1 cellular context compared by ENCODE assay signal in the genomic region with DNA sequence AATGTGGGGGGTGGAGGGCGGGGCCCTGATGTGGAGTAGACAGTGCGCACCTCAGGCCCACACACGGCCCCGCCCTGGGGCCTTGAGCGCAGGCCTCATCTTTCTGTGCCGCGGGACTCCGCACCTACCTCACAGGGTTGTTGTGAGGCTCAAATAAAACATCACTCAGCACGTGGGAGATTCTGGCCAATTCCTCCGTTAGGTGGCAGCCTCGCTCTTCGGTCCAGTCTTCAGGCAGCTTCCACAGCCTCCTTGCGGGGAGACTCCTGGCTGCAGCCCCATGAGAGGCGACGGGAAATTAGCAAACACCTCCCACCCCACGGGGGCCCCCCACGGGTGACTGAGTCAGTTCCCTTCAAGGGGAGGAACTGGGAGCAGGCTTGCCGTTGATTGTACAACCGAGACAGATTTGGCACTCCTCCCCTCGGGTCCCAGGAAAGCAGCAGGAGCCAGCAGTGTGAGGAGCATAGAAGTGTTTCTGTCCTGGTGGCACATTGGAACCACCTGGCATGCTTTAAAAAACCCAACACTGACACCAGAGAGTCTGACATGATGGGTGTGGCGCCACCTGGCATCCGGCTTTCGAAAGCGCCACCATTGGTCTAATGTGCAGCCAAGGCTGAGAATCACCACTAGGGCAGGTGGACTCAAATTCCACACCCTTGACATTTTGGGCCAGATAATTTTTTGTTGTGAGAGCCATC.
TF ChIP-seq lines count a peak whose summit lies in the region.

No MANE protein-coding gene starts in this region.

TF ChIP-seq in K562, 482 proteins besides CTCF, POLR2A, EP300 and RAD21 (continued from another document and continues in another):
- TF ChIP-seq, protein P1, sequence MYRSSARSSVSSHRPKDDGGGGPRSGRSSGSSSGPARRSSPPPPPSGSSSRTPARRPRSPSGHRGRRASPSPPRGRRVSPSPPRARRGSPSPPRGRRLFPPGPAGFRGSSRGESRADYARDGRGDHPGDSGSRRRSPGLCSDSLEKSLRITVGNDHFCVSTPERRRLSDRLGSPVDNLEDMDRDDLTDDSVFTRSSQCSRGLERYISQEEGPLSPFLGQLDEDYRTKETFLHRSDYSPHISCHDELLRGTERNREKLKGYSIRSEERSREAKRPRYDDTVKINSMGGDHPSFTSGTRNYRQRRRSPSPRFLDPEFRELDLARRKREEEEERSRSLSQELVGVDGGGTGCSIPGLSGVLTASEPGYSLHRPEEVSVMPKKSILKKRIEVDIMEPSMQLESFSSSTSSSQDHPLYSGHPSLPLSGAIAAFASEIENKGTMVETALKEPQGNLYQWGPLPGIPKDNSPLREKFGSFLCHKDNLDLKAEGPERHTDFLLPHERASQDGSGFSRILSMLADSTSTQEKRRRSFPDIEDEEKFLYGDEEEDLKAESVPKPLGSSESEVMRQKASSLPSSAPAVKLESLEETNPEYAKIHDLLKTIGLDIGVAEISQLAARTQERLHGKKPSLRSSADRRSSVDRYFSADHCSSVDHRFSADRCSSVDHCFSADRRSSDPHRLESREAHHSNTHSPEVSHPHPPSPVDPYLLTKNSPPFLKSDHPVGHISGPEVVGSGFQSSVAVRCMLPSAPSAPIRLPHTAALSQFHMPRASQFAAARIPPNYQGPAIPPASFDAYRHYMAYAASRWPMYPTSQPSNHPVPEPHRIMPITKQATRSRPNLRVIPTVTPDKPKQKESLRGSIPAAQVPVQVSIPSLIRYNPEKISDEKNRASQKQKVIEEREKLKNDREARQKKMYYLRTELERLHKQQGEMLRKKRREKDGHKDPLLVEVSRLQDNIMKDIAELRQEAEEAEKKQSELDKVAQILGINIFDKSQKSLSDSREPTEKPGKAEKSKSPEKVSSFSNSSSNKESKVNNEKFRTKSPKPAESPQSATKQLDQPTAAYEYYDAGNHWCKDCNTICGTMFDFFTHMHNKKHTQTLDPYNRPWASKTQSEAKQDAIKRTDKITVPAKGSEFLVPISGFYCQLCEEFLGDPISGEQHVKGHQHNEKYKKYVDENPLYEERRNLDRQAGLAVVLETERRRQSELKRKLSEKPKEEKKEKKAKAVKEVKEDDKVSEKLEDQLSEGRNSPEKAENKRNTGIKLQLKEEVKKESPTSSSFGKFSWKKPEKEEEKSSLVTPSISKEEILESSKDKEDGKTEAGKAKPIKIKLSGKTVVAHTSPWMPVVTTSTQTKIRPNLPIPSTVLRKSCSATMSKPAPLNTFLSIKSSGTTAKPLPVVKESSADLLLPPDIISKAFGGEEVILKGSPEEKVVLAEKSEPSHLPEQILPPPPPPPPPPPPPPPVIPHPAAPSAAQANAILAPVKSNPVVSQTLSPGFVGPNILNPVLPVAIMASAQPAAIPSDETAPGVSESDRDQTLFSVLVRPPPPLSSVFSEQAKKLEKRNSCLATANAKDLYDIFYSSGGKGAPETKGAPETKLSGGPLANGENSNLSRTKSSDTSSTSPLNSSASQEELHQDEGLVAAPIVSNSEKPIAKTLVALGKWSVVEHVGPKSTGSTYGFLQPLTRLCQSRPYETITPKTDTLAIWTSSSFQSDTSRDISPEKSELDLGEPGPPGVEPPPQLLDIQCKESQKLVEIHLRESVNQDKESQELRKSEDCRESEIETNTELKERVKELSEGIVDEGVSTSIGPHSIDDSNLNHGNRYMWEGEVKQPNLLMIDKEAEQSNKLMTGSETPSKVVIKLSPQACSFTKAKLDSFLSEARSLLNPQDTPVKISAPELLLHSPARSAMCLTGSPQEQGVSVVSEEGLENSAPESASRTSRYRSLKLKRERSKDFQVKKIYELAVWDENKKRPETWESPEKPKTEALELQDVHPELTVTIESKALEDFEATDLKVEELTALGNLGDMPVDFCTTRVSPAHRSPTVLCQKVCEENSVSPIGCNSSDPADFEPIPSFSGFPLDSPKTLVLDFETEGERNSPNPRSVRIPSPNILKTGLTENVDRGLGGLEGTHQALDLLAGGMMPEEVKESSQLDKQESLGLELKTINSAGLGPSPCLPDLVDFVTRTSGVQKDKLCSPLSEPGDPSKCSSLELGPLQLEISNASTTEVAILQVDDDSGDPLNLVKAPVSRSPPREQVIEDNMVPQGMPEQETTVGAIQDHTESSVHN (IDR thresholded peaks at IDR 0.05; ENCODE audit: borderline replicate concordance in 1 of 2, low read depth in 1 of 2) = no peak
- TF ChIP-seq, protein P2, sequence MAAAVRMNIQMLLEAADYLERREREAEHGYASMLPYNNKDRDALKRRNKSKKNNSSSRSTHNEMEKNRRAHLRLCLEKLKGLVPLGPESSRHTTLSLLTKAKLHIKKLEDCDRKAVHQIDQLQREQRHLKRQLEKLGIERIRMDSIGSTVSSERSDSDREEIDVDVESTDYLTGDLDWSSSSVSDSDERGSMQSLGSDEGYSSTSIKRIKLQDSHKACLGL (CRISPR knock-in tag; IDR thresholded peaks at IDR 0.05; ENCODE audit: borderline replicate concordance, poor library complexity, severe bottlenecking) = no peak
- TF ChIP-seq PHB2 (IDR thresholded peaks at IDR 0.05; ENCODE audit: low read depth) = no peak
- TF ChIP-seq, protein P3, sequence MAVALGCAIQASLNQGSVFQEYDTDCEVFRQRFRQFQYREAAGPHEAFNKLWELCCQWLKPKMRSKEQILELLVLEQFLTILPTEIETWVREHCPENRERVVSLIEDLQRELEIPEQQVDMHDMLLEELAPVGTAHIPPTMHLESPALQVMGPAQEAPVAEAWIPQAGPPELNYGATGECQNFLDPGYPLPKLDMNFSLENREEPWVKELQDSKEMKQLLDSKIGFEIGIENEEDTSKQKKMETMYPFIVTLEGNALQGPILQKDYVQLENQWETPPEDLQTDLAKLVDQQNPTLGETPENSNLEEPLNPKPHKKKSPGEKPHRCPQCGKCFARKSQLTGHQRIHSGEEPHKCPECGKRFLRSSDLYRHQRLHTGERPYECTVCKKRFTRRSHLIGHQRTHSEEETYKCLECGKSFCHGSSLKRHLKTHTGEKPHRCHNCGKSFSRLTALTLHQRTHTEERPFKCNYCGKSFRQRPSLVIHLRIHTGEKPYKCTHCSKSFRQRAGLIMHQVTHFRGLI (CRISPR knock-in tag; IDR thresholded peaks at IDR 0.05) = no peak
- no peak for TF ChIP-seq KLF6 (CRISPR knock-in tag; IDR thresholded peaks at IDR 0.05; ENCODE audit: borderline replicate concordance)
- no peak for TF ChIP-seq PHF8 (IDR thresholded peaks at IDR 0.05; ENCODE audit: borderline replicate concordance, low read length)
- TF ChIP-seq, protein P4, sequence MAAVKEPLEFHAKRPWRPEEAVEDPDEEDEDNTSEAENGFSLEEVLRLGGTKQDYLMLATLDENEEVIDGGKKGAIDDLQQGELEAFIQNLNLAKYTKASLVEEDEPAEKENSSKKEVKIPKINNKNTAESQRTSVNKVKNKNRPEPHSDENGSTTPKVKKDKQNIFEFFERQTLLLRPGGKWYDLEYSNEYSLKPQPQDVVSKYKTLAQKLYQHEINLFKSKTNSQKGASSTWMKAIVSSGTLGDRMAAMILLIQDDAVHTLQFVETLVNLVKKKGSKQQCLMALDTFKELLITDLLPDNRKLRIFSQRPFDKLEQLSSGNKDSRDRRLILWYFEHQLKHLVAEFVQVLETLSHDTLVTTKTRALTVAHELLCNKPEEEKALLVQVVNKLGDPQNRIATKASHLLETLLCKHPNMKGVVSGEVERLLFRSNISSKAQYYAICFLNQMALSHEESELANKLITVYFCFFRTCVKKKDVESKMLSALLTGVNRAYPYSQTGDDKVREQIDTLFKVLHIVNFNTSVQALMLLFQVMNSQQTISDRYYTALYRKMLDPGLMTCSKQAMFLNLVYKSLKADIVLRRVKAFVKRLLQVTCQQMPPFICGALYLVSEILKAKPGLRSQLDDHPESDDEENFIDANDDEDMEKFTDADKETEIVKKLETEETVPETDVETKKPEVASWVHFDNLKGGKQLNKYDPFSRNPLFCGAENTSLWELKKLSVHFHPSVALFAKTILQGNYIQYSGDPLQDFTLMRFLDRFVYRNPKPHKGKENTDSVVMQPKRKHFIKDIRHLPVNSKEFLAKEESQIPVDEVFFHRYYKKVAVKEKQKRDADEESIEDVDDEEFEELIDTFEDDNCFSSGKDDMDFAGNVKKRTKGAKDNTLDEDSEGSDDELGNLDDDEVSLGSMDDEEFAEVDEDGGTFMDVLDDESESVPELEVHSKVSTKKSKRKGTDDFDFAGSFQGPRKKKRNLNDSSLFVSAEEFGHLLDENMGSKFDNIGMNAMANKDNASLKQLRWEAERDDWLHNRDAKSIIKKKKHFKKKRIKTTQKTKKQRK (IDR thresholded peaks at IDR 0.05; ENCODE audit: borderline replicate concordance, low read depth, low read length) = no peak
- TF ChIP-seq ZNF717 (CRISPR knock-in tag; IDR thresholded peaks at IDR 0.05) = no peak
- no peak for TF ChIP-seq RBM15 (IDR thresholded peaks at IDR 0.05; ENCODE audit: insufficient read depth, low read length)
- TF ChIP-seq TCF7L2 (IDR thresholded peaks at IDR 0.05; ENCODE audit: low read depth, low read length) = no peak
- peak; percentile 55; the same call in 1 of the 2 replicates for TF ChIP-seq RAD51 (IDR thresholded peaks at IDR 0.05; ENCODE audit: borderline replicate concordance, low read depth)
- TF ChIP-seq, protein P5, sequence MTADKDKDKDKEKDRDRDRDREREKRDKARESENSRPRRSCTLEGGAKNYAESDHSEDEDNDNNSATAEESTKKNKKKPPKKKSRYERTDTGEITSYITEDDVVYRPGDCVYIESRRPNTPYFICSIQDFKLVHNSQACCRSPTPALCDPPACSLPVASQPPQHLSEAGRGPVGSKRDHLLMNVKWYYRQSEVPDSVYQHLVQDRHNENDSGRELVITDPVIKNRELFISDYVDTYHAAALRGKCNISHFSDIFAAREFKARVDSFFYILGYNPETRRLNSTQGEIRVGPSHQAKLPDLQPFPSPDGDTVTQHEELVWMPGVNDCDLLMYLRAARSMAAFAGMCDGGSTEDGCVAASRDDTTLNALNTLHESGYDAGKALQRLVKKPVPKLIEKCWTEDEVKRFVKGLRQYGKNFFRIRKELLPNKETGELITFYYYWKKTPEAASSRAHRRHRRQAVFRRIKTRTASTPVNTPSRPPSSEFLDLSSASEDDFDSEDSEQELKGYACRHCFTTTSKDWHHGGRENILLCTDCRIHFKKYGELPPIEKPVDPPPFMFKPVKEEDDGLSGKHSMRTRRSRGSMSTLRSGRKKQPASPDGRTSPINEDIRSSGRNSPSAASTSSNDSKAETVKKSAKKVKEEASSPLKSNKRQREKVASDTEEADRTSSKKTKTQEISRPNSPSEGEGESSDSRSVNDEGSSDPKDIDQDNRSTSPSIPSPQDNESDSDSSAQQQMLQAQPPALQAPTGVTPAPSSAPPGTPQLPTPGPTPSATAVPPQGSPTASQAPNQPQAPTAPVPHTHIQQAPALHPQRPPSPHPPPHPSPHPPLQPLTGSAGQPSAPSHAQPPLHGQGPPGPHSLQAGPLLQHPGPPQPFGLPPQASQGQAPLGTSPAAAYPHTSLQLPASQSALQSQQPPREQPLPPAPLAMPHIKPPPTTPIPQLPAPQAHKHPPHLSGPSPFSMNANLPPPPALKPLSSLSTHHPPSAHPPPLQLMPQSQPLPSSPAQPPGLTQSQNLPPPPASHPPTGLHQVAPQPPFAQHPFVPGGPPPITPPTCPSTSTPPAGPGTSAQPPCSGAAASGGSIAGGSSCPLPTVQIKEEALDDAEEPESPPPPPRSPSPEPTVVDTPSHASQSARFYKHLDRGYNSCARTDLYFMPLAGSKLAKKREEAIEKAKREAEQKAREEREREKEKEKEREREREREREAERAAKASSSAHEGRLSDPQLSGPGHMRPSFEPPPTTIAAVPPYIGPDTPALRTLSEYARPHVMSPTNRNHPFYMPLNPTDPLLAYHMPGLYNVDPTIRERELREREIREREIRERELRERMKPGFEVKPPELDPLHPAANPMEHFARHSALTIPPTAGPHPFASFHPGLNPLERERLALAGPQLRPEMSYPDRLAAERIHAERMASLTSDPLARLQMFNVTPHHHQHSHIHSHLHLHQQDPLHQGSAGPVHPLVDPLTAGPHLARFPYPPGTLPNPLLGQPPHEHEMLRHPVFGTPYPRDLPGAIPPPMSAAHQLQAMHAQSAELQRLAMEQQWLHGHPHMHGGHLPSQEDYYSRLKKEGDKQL (CRISPR knock-in tag; IDR thresholded peaks at IDR 0.05; ENCODE audit: borderline replicate concordance) = no peak
- TF ChIP-seq, protein P6, sequence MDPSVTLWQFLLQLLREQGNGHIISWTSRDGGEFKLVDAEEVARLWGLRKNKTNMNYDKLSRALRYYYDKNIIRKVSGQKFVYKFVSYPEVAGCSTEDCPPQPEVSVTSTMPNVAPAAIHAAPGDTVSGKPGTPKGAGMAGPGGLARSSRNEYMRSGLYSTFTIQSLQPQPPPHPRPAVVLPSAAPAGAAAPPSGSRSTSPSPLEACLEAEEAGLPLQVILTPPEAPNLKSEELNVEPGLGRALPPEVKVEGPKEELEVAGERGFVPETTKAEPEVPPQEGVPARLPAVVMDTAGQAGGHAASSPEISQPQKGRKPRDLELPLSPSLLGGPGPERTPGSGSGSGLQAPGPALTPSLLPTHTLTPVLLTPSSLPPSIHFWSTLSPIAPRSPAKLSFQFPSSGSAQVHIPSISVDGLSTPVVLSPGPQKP (CRISPR knock-in tag; IDR thresholded peaks at IDR 0.05) = no peak
- peak; percentile 23 for TF ChIP-seq HNRNPLL (IDR thresholded peaks at IDR 0.05; ENCODE audit: low read depth, low read length, poor library complexity, severe bottlenecking)
- TF ChIP-seq, protein P7, sequence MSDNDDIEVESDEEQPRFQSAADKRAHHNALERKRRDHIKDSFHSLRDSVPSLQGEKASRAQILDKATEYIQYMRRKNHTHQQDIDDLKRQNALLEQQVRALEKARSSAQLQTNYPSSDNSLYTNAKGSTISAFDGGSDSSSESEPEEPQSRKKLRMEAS (CRISPR knock-in tag; IDR thresholded peaks at IDR 0.05) = peak; percentile 82
- 0 out of 2 replicates have a peak, but pooled peaks have one; percentile 8 for TF ChIP-seq GTF2F1 (IDR thresholded peaks at IDR 0.05; ENCODE audit: low read depth, low read length)
- no peak for TF ChIP-seq ZNF12 (CRISPR knock-in tag; IDR thresholded peaks at IDR 0.05)
- TF ChIP-seq, protein P8, sequence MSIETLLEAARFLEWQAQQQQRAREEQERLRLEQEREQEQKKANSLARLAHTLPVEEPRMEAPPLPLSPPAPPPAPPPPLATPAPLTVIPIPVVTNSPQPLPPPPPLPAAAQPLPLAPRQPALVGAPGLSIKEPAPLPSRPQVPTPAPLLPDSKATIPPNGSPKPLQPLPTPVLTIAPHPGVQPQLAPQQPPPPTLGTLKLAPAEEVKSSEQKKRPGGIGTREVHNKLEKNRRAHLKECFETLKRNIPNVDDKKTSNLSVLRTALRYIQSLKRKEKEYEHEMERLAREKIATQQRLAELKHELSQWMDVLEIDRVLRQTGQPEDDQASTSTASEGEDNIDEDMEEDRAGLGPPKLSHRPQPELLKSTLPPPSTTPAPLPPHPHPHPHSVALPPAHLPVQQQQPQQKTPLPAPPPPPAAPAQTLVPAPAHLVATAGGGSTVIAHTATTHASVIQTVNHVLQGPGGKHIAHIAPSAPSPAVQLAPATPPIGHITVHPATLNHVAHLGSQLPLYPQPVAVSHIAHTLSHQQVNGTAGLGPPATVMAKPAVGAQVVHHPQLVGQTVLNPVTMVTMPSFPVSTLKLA (conservative IDR thresholded peaks at IDR 0.05) = peak; percentile 91 to 97
- TF ChIP-seq BMI1 (IDR thresholded peaks at IDR 0.05; ENCODE audit: low read length) = no peak
- TF ChIP-seq CC2D1A (IDR thresholded peaks at IDR 0.05) = peak; percentile 31; the same call in 1 of the 2 replicates
- TF ChIP-seq, protein P9, sequence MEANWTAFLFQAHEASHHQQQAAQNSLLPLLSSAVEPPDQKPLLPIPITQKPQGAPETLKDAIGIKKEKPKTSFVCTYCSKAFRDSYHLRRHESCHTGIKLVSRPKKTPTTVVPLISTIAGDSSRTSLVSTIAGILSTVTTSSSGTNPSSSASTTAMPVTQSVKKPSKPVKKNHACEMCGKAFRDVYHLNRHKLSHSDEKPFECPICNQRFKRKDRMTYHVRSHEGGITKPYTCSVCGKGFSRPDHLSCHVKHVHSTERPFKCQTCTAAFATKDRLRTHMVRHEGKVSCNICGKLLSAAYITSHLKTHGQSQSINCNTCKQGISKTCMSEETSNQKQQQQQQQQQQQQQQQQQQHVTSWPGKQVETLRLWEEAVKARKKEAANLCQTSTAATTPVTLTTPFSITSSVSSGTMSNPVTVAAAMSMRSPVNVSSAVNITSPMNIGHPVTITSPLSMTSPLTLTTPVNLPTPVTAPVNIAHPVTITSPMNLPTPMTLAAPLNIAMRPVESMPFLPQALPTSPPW (CRISPR knock-in tag; IDR thresholded peaks at IDR 0.05) = peak; percentile 53
- peak; percentile 31; the same call in 1 of the 2 replicates for TF ChIP-seq EP400 (IDR thresholded peaks at IDR 0.05)
- peak; percentile 32 for TF ChIP-seq NEUROD1 (IDR thresholded peaks at IDR 0.05; ENCODE audit: borderline replicate concordance, low read depth, low read length, partially characterized antibody)
